In genomic region chr3:149657458-149657795, GRCh38 we compare ENCODE assay signal across 8 cellular contexts. TPM values are rescaled to one million over a fixed set of nuclear protein-coding genes. Genes with fewer than 3 reads are reported as not detected.
DNase-seq lines count a peak whose midpoint lies in the region; TF ChIP-seq lines count a peak whose summit lies in the region.

No MANE protein-coding gene starts in this region.

- no peaks in the 10 kb centered on the region for H3K36me3 Mint-ChIP-seq in activated CD4-positive, alpha-beta memory T cell treated with anti-CD3 and anti-CD28 coated beads for 36 hours

- H3K9me3 Mint-ChIP-seq in activated CD4-positive, alpha-beta memory T cell treated with anti-CD3 and anti-CD28 coated beads for 36 hours, result no peaks in the 10 kb centered on the region

- H3K27me3 Mint-ChIP-seq in activated CD4-positive, alpha-beta memory T cell treated with anti-CD3 and anti-CD28 coated beads for 36 hours, result peaks cover 46% of the 10 kb centered on the region

- TF ChIP-seq CTCF in neutrophil (IDR thresholded peaks at IDR 0.05), result no peak
- no peak for TF ChIP-seq CTCF in GM10248 (IDR thresholded peaks at IDR 0.05; ENCODE audit: control extremely low read depth, extremely low read depth, low read depth, missing control alignments)

- intact Hi-C loops in activated CD4-positive, alpha-beta memory T cell treated with anti-CD3 and anti-CD28 coated beads for 36 hours (cut with micrococcal nuclease), result loop anchor here (2.0 kb wide), 2 partner anchors 37 to 77 kb away; no protein-coding TSS in a partner anchor

- CTCF ChIA-PET in HEK293T (lab: Yijun Ruan, JAX) (no interaction called here), GM10248 (lab: Yijun Ruan, JAX) (interaction anchor here (0.7 to 5.6 kb wide), 10 partner anchors 14 to 165 kb away, joined by 3 to 33 read pairs (median 4); no protein-coding TSS in a partner anchor)
- CTCF ChIA-PET in activated CD4-positive, alpha-beta memory T cell treated with anti-CD3 and anti-CD28 coated beads for 36 hours (lab: Charles Lee), result interaction anchor here (0.7 to 1.9 kb wide), 3 partner anchors 14 to 95 kb away, joined by 3 to 10 read pairs (median 3); partner anchors contain the start of gene COMMD2

- peak overlapping the region; percentile 8 to 45 for H3K4me3 ChIP-seq in neutrophil (ENCODE audit: low read depth in 1 of 2, low read length in 1 of 2)

- H3K9me3 ChIP-seq in neutrophil, result no peaks in the 10 kb centered on the region

- DNase-seq in AG08396 (ENCODE audit: low spot score), result peak; percentile 50
- no peak for DNase-seq in HEK293T (ENCODE audit: extremely low spot score)
- DNase-seq in activated CD4-positive, alpha-beta memory T cell treated with anti-CD3 and anti-CD28 coated beads for 36 hours, result no peak
- DNase-seq in fibroblast of the conjunctiva (ENCODE audit: low read depth), result peak; percentile 45
- DNase-seq in GM10248 (ENCODE audit: extremely low spot score), result no peak
- no peak for DNase-seq in LoVo (ENCODE audit: low spot score)
- DNase-seq in NCI-H1436 treated with DMSO at 0.1 percent for 48 hours (lab: John Stamatoyannopoulos, UW), result no peak

- peaks cover 99% of the 10 kb centered on the region for H3K27me3 ChIP-seq in neutrophil

- no peak overlapping the region for H3K27ac ChIP-seq in neutrophil

- H3K27ac Mint-ChIP-seq in activated CD4-positive, alpha-beta memory T cell treated with anti-CD3 and anti-CD28 coated beads for 36 hours, result no peak overlapping the region

- POLR2A ChIA-PET in HEK293T (lab: Yijun Ruan, JAX) (interaction anchor here (0.9 to 2.9 kb wide), 13 partner anchors 10 to 91 kb away, joined by 3 to 10 read pairs (median 5); no protein-coding TSS in a partner anchor), GM10248 (lab: Yijun Ruan, JAX) (no interaction called here)
- POLR2A ChIA-PET in activated CD4-positive, alpha-beta memory T cell treated with anti-CD3 and anti-CD28 coated beads for 36 hours (lab: Charles Lee), result no interaction called here

- peaks cover 9% of the 10 kb centered on the region for H3K4me1 Mint-ChIP-seq in activated CD4-positive, alpha-beta memory T cell treated with anti-CD3 and anti-CD28 coated beads for 36 hours (ENCODE audit: low read depth)

- peaks cover 7 to 20% of the 10 kb centered on the region in 2 experiments for H3K4me1 ChIP-seq in neutrophil (ENCODE audit: control insufficient read depth in 1 of 2, insufficient read depth in 1 of 2, low read depth in 1 of 2, low read length in 1 of 2)

- no peaks in the 10 kb centered on the region for H3K36me3 ChIP-seq in neutrophil

- H3K4me3 Mint-ChIP-seq in activated CD4-positive, alpha-beta memory T cell treated with anti-CD3 and anti-CD28 coated beads for 36 hours, result peak overlapping the region; percentile 82

TF ChIP-seq in HEK293T, 16 proteins besides CTCF, POLR2A, EP300 and RAD21:
- TF ChIP-seq L3MBTL2 (conservative IDR thresholded peaks at IDR 0.05) (0 out of 2 replicates have a peak, but pooled peaks have one; percentile 22), ELF4 (IDR thresholded peaks at IDR 0.05) (no peak)
TF ChIP-seq in HEK293T: peak in this region for 1.

RNA-seq across cellular contexts. Expression of gene WWTR1, which starts 0.4 kb away (rescaled TPM):
- total RNA-seq in activated CD4-positive, alpha-beta memory T cell treated with anti-CD3 and anti-CD28 coated beads for 36 hours, result 1 to 10 TPM; 1.0 to 1.2 TPM

Comparison
In these comparisons a context has a peak if more than half of its experiments do, and no peak if none do; other contexts are left out.
1. DNase-seq: peak in AG08396 (single experiment) and fibroblast of the conjunctiva (single experiment); none in HEK293T (single experiment), activated CD4-positive, alpha-beta memory T cell treated with anti-CD3 and anti-CD28 coated beads for 36 hours (single experiment), GM10248 (single experiment), LoVo (single experiment) and NCI-H1436 treated with DMSO at 0.1 percent for 48 hours (single experiment).